In the genomic region with DNA sequence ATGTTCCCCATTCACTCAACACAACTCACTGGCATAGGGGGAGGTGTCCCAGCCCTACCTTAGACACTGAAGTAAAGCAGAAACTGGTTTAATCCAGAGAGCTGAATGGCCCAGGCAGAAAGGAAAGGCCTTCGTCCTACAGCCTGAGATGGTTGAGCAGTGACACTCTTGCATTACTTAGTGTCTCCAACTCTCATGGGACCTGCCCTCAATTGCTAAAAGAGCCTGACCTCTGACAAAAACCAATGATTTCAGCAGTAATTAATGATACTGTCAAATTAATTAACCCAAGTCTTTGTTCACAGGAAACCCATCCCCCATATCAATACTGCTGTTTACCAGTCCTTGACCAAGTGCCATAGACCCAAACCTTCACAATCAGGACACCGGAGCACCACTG, we compare ENCODE assay signal across 23 cellular contexts. TPM values are rescaled to one million over a fixed set of nuclear protein-coding genes. Genes with fewer than 3 reads are reported as not detected.
DNase-seq lines count a peak whose midpoint lies in the region; ATAC-seq, FAIRE-seq and TF ChIP-seq lines count a peak whose summit lies in the region.
"Had no signal": no experiment of that assay in that cellular context is flagged by ENCODE, and none has a peak within 500 bp of the region (broad histone marks: within the 10 kb centered on the region; RNA-seq: fewer than 3 reads in every experiment).

No MANE protein-coding gene starts in this region.

- peaks cover 0 to 4% of the 10 kb centered on the region in 2 donors for H3K36me3 ChIP-seq in muscle layer of duodenum (ENCODE audit: control insufficient read depth in 1 of 2, insufficient read depth in 2 of 2, low read length in 2 of 2)
- no peaks in the 10 kb centered on the region for H3K36me3 ChIP-seq in stomach smooth muscle (ENCODE audit: control insufficient read depth in 2 of 2, insufficient read depth in 2 of 2, low read length in 2 of 2)
- H3K36me3 ChIP-seq: HAP-1, Peyer's patch had no signal

- H3K4me1 ChIP-seq in muscle layer of duodenum (ENCODE audit: control insufficient read depth in 1 of 2, insufficient read depth in 2 of 2, low read length in 2 of 2) (peaks cover 5 to 43% of the 10 kb centered on the region in 2 donors), stomach smooth muscle (ENCODE audit: control insufficient read depth, insufficient read depth, low read length) (peaks cover 53% of the 10 kb centered on the region)
- H3K4me1 ChIP-seq: A549, HAP-1, Peyer's patch had no signal

- H3K27ac ChIP-seq in muscle layer of duodenum (ENCODE audit: low read length) (peak overlapping the region; percentile 64), stomach smooth muscle (ENCODE audit: low read length) (peak overlapping the region; percentile 95)
- H3K27ac ChIP-seq: A549, Peyer's patch had no signal

- TF ChIP-seq CTCF in brain (conservative IDR thresholded peaks at IDR 0.05), result no peak

- H3K36me3 Mint-ChIP-seq in brain, result no peaks in the 10 kb centered on the region

- H3K27me3 ChIP-seq in muscle layer of duodenum (ENCODE audit: low read depth, low read length), result no peaks in the 10 kb centered on the region
- no peaks in the 10 kb centered on the region for H3K27me3 ChIP-seq in stomach smooth muscle (ENCODE audit: control insufficient read depth in 1 of 2, insufficient read depth in 2 of 2, low read length in 2 of 2)
- H3K27me3 ChIP-seq: Peyer's patch had no signal

- no peaks in the 10 kb centered on the region for H3K27me3 Mint-ChIP-seq in brain
- H3K27me3 Mint-ChIP-seq: B cell had no signal

- FAIRE-seq in RCC 7860 (lab: Jason Lieb, UNC), result no peak
- FAIRE-seq: A549, D721Med, GM12891 had no signal

- ATAC-seq in GM21737 (IDR thresholded peaks at IDR 0.05; ENCODE audit: unreplicated experiment), result no peak
- ATAC-seq: A549, GM23338, Right ventricle myocardium inferior had no signal

- H3K9ac ChIP-seq in stomach smooth muscle (ENCODE audit: low read length in 2 of 2), result no peak overlapping the region

- peaks cover 63% of the 10 kb centered on the region for H3K4me1 Mint-ChIP-seq in brain

- DNase-seq in G401 (ENCODE audit: low spot score) (peak; percentile 54), HK-2 (ENCODE audit: unreplicated experiment) (no peak), RCC 7860 (ENCODE audit: low spot score) (no peak), inferior parietal cortex (ENCODE audit: extremely low spot score) (no peak)
- DNase-seq: KBM-7; MM.1S; NCI-H1048; NCI-H1417 treated with DMSO at 0.1 percent for 48 hours; NCI-H187; NK-92 treated with Interleukin-12 subunit alpha and Interleukin-12 subunit beta, amount 100 ng/mL, for 24 hours; Peyer's patch had no signal

- peak overlapping the region in 1 of 5 experiments; percentile 9 for H3K4me3 Mint-ChIP-seq in brain
- H3K4me3 Mint-ChIP-seq: B cell, CD14-positive monocyte, GM23338 had no signal

- H3K4me3 ChIP-seq in muscle layer of duodenum (ENCODE audit: low read depth in 1 of 2, low read length in 2 of 2), result no peak overlapping the region
- peak overlapping the region in 1 of 2 donors; percentile 59 for H3K4me3 ChIP-seq in stomach smooth muscle (ENCODE audit: low read length in 2 of 2)
- H3K4me3 ChIP-seq: A549, GM23338, HAP-1, Peyer's patch had no signal

- H3K27ac Mint-ChIP-seq in brain, result peak overlapping the region in 4 of 5 experiments; percentile 70 to 92 (median 76)
- H3K27ac Mint-ChIP-seq: B cell, CD14-positive monocyte, GM23338 had no signal

- peaks cover 0 to 4% (median 0%) of the 10 kb centered on the region in 5 experiments for H3K9me3 Mint-ChIP-seq in brain
- H3K9me3 Mint-ChIP-seq: CD14-positive monocyte, GM23338 had no signal

- H3K9me3 ChIP-seq in muscle layer of duodenum (ENCODE audit: control insufficient read depth in 1 of 2, low read length in 2 of 2), result no peaks in the 10 kb centered on the region
- no peaks in the 10 kb centered on the region for H3K9me3 ChIP-seq in stomach smooth muscle (ENCODE audit: control insufficient read depth in 2 of 2, low read length in 2 of 2)
- H3K9me3 ChIP-seq: A549, HAP-1, Peyer's patch had no signal

- in situ Hi-C loops in G401 (cut with HindIII; ENCODE audit: low sequenced_read_pairs), result no loop called here

RNA-seq across cellular contexts. Expression of a gene that starts 48.6 kb away (rescaled TPM):
- 29.1 and 51.6 TPM in 2 replicates for total RNA-seq in G401 (2014; rRNA removed; shearing (Covaris generic))
- polyA plus RNA-seq in brain (ENCODE audit: insufficient read depth, low read depth, low replicate concordance), result 70.3 TPM
- total RNA-seq: B cell had no signal
